ENCODE assay signal across 17 cellular contexts in the genomic region with DNA sequence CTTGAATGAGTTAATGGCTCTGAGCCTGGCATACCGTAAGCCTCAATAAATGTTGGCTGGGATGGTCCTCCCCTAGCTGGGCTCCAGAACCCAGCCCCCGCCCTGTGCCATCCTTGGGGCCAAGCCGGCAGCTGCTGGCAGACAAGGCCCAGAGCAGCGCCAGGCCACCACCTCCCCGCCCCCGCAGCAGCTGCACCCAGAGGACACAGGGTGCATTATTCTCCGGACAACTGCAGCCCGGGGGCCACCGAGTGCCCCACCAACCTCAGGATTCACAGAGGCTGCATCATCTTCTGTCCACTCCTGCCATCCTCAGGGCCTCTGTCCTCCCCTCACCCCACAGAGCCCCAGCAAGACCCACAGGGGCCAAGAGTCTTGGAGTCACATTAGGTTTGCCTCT.
DNase-seq lines count a peak whose midpoint lies in the region; ATAC-seq and TF ChIP-seq lines count a peak whose summit lies in the region.
"Had no signal": no experiment of that assay in that cellular context is flagged by ENCODE, and none has a peak within 500 bp of the region (broad histone marks: within the 10 kb centered on the region; RNA-seq: fewer than 3 reads in every experiment).

No MANE protein-coding gene starts in this region.

- no peak overlapping the region for H3K9ac ChIP-seq in smooth muscle cell (ENCODE audit: low read depth)
- H3K9ac ChIP-seq: SK-N-SH had no signal

- no peak for TF ChIP-seq CTCF in left ventricle myocardium inferior (IDR thresholded peaks at IDR 0.05; ENCODE audit: borderline replicate concordance)
- TF ChIP-seq CTCF in smooth muscle cell (IDR thresholded peaks at IDR 0.05; ENCODE audit: borderline replicate concordance, insufficient read depth, poor library complexity, severe bottlenecking) = no peak

- 92% methylated on average over 9 of the region's 9 CpGs for WGBS in smooth muscle cell (ENCODE audit: low lambda C conversion rate)

- H3K79me2 ChIP-seq in smooth muscle cell (ENCODE audit: low read depth) = peaks cover 93% of the 10 kb centered on the region

- H3K9me3 ChIP-seq in left ventricle myocardium inferior (replicated peaks) = peaks cover 8% of the 10 kb centered on the region
- H3K9me3 ChIP-seq in smooth muscle cell (replicated peaks; ENCODE audit: low read depth) = no peaks in the 10 kb centered on the region
- H3K9me3 ChIP-seq: right lobe of liver, SK-N-SH had no signal

- H3K36me3 ChIP-seq in left ventricle myocardium inferior = peaks cover 81% of the 10 kb centered on the region
- peaks cover 12% of the 10 kb centered on the region for H3K36me3 ChIP-seq in smooth muscle cell (ENCODE audit: low read depth)

- no peak overlapping the region for H3K4me2 ChIP-seq in smooth muscle cell
- H3K4me2 ChIP-seq: A549, SK-N-SH had no signal

- peak overlapping the region; percentile 6 for H3K4me3 ChIP-seq in left ventricle myocardium inferior
- H3K4me3 ChIP-seq in smooth muscle cell = no peak overlapping the region
- H3K4me3 ChIP-seq: A549, right lobe of liver, upper lobe of left lung had no signal

- no peaks in the 10 kb centered on the region for H3F3A ChIP-seq in smooth muscle cell (ENCODE audit: low read depth)

- DNase-seq in Right ventricle myocardium inferior (ENCODE audit: missing footprints) (peak; percentile 83), cardiac septum (ENCODE audit: low spot score) (no peak), left ventricle myocardium inferior (peak; percentile 80), occipital lobe (lab: John Stamatoyannopoulos, UW) (peak; percentile 87), smooth muscle cell (lab: John Stamatoyannopoulos, UW; ENCODE audit: unreplicated experiment) (no peak), hepatic stellate cell (ENCODE audit: low spot score) (no peak)
- DNase-seq in activated CD4-positive, CD25-positive, alpha-beta regulatory T cell treated with anti-CD3 and anti-CD28 coated beads, Interleukin-2, amount 50 U/mL, for 72 hours = no peak
- DNase-seq: CD4-positive, alpha-beta T cell; glutamatergic neuron; naive thymus-derived CD4-positive, alpha-beta T cell; NCI-H146; SK-N-SH; stimulated activated CD4-positive, alpha-beta T cell treated with anti-CD3 and anti-CD28 coated beads, Interleukin-4, amount 100 ng/mL, for 4 hours had no signal

- H3K27ac ChIP-seq in left ventricle myocardium inferior (replicated peaks) (peak overlapping the region; percentile 84), smooth muscle cell (ENCODE audit: low read depth) (no peak overlapping the region)
- H3K27ac ChIP-seq: A549, right lobe of liver, upper lobe of left lung had no signal

- H2AFZ ChIP-seq in smooth muscle cell (ENCODE audit: low read depth) = no peak overlapping the region

- peaks cover 75% of the 10 kb centered on the region for H4K20me1 ChIP-seq in smooth muscle cell (ENCODE audit: low read depth)

- peaks cover 56% of the 10 kb centered on the region for H3K4me1 ChIP-seq in left ventricle myocardium inferior
- no peaks in the 10 kb centered on the region for H3K4me1 ChIP-seq in smooth muscle cell (ENCODE audit: low read depth)
- H3K4me1 ChIP-seq: right lobe of liver had no signal

- H3K27me3 ChIP-seq in left ventricle myocardium inferior (ENCODE audit: low read depth) (no peaks in the 10 kb centered on the region), smooth muscle cell (ENCODE audit: low read depth) (no peaks in the 10 kb centered on the region)
- H3K27me3 ChIP-seq: right lobe of liver, upper lobe of left lung had no signal

- intact Hi-C loops in Right ventricle myocardium inferior (cut with DNase I) (no loop called here), cardiac septum (cut with DNase I) (loop anchor here (2.0 kb wide), 1 partner anchor 18 kb away; no protein-coding TSS in a partner anchor), left ventricle myocardium inferior (cut with micrococcal nuclease) (no loop called here)

- ATAC-seq in Right ventricle myocardium inferior = peak; percentile 92
- ATAC-seq in HG02642 (IDR thresholded peaks at IDR 0.05; ENCODE audit: poor library complexity, unreplicated experiment) = no peak
- ATAC-seq: A549; naive thymus-derived CD4-positive, alpha-beta T cell; right lobe of liver had no signal

Comparison
In these comparisons a context has a peak if more than half of its experiments do, and no peak if none do; other contexts are left out.
1. DNase-seq: peak in Right ventricle myocardium inferior (single experiment), left ventricle myocardium inferior (single experiment) and occipital lobe (single experiment); none in cardiac septum (single experiment), activated CD4-positive, CD25-positive, alpha-beta regulatory T cell treated with anti-CD3 and anti-CD28 coated beads, Interleukin-2, amount 50 U/mL, for 72 hours (single experiment), smooth muscle cell (single experiment) and hepatic stellate cell (single experiment).